In genomic region chr1:61956774-61957173, GRCh38 we compare ENCODE assay signal across 13 cellular contexts.
"Had no signal": no experiment of that assay in that cellular context is flagged by ENCODE, and none has a peak within 500 bp of the region (broad histone marks: within the 10 kb centered on the region; RNA-seq: fewer than 3 reads in every experiment).

No MANE protein-coding gene starts in this region.

- DNase-seq: activated B cell treated with CpG ODN at 0.5 μM for 24 hours; activated CD4-positive, alpha-beta T cell treated with anti-CD3 and anti-CD28 coated beads, Interleukin-2, amount 50 U/mL, for 1 hour; activated effector memory CD4-positive, alpha-beta T cell treated with Interleukin-2 at 50 U/mL for 16 hours; activated T-cell treated with anti-CD3 and anti-CD28 coated beads, Interleukin-2, amount 50 U/mL, for 24 hours; amniotic stem cell; brain microvascular endothelial cell; cerebellar nuclear complex; left colon; ovary; stimulated activated CD4-positive, alpha-beta T cell treated with anti-CD3 and anti-CD28 coated beads, Interleukin-4, amount 100 ng/mL, for 24 hours; upper lobe of right lung had no signal

- H3K4me1 ChIP-seq: upper lobe of right lung had no signal

- ATAC-seq: activated naive CD4-positive, alpha-beta T cell treated with anti-CD3 and anti-CD28 coated beads, Interleukin-2, amount 50 U/mL, for 72 hours; left colon; natural killer cell treated with Interleukin-12 subunit alpha and Interleukin-12 subunit beta and Interleukin-15 and Interleukin-18, amount 100 ng/mL, for 72 hours; upper lobe of right lung had no signal

- H3K27ac ChIP-seq: brain microvascular endothelial cell, ovary, upper lobe of right lung had no signal

- H3K36me3 ChIP-seq: brain microvascular endothelial cell, ovary, upper lobe of right lung had no signal

- H3K27me3 ChIP-seq: brain microvascular endothelial cell, ovary, upper lobe of right lung had no signal

- H3K9me3 ChIP-seq: ovary, upper lobe of right lung had no signal

- H3K4me3 ChIP-seq: ovary, upper lobe of right lung had no signal
